ENCODE assay signal across 9 cellular contexts in genomic region chr3:124281453-124282316, GRCh38.
DNase-seq lines count a peak whose midpoint lies in the region; ATAC-seq, FAIRE-seq and TF ChIP-seq lines count a peak whose summit lies in the region.
"Had no signal": no experiment of that assay in that cellular context is flagged by ENCODE, and none has a peak within 500 bp of the region (broad histone marks: within the 10 kb centered on the region; RNA-seq: fewer than 3 reads in every experiment).

No MANE protein-coding gene starts in this region.

- H3K36me3 ChIP-seq in Karpas-422 (ENCODE audit: insufficient read depth, low read length), result no peaks in the 10 kb centered on the region

- H3K27ac ChIP-seq in Karpas-422 (ENCODE audit: low read length), result no peak overlapping the region

- H3K79me2 ChIP-seq in Karpas-422 (ENCODE audit: low read length), result no peaks in the 10 kb centered on the region

- no peak overlapping the region for H2AFZ ChIP-seq in Karpas-422 (ENCODE audit: low read length)

- peak; percentile 30 for FAIRE-seq in urothelium cell line (lab: Jason Lieb, UNC)
- FAIRE-seq: islet of Langerhans had no signal

- no peak for ATAC-seq in HG02642 (IDR thresholded peaks at IDR 0.05; ENCODE audit: poor library complexity, unreplicated experiment)

- H3K4me3 ChIP-seq in Karpas-422 (ENCODE audit: low read length) (no peak overlapping the region), WI38 (ENCODE audit: low read depth, low read length) (no peak overlapping the region)

- no peak overlapping the region for H3K9ac ChIP-seq in Karpas-422 (ENCODE audit: low read length)

- TF ChIP-seq CTCF in WI38 (IDR thresholded peaks at IDR 0.05; ENCODE audit: low read depth, low read length), result peak; percentile 61

- no peaks in the 10 kb centered on the region for H3K9me2 ChIP-seq in Karpas-422 (replicated peaks; ENCODE audit: insufficient read depth, low read length)

- no peak overlapping the region for H3K4me2 ChIP-seq in Karpas-422 (ENCODE audit: low read depth, low read length, poor library complexity, severe bottlenecking)

- DNase-seq in DMS53 treated with DMSO at 0.1 percent for 48 hours (lab: John Stamatoyannopoulos, UW; ENCODE audit: unreplicated experiment) (peak; percentile 13), Karpas-422 (peak; percentile 61), iPS-NIHi11 (ENCODE audit: low spot score) (peak; percentile 62), urothelium cell line (ENCODE audit: low spot score) (peak; percentile 53), NK-92 (lab: John Stamatoyannopoulos, UW; ENCODE audit: unreplicated experiment) (no peak)
- no peak for DNase-seq in stimulated activated naive CD4-positive, alpha-beta T cell (lab: John Stamatoyannopoulos, UW)

- H3K9me3 ChIP-seq in Karpas-422 (ENCODE audit: low read length), result no peaks in the 10 kb centered on the region

- no peaks in the 10 kb centered on the region for H3K4me1 ChIP-seq in Karpas-422 (ENCODE audit: low read length)

- no peaks in the 10 kb centered on the region for H3K27me3 ChIP-seq in Karpas-422 (ENCODE audit: low read length)

- no peaks in the 10 kb centered on the region for H4K20me1 ChIP-seq in Karpas-422 (ENCODE audit: insufficient read depth, low read depth, low read length)

Comparison
In these comparisons a context has a peak if more than half of its experiments do, and no peak if none do; other contexts are left out.
1. DNase-seq: peak in DMS53 treated with DMSO at 0.1 percent for 48 hours (single experiment), Karpas-422 (single experiment), iPS-NIHi11 (single experiment) and urothelium cell line (single experiment); none in stimulated activated naive CD4-positive, alpha-beta T cell (0 of 6) and NK-92 (single experiment).